8 cellular contexts compared by ENCODE assay signal in genomic region chr19:41595258-41595889, GRCh38. TPM values are rescaled to one million over a fixed set of nuclear protein-coding genes. Genes with fewer than 3 reads are reported as not detected.
DNase-seq lines count a peak whose midpoint lies in the region; ATAC-seq and TF ChIP-seq lines count a peak whose summit lies in the region.

No MANE protein-coding gene starts in this region.

- H3K4me2 ChIP-seq in mammary epithelial cell (ENCODE audit: insufficient read depth, low read depth, low read length), result no peak overlapping the region

- no peaks in the 10 kb centered on the region for H4K20me1 ChIP-seq in mammary epithelial cell (ENCODE audit: insufficient read depth, low read length)

- H3K36me3 ChIP-seq in CD4-positive, CD25-positive, alpha-beta regulatory T cell (ENCODE audit: control insufficient read depth, insufficient read depth, low read length), result no peaks in the 10 kb centered on the region
- H3K36me3 ChIP-seq in mammary epithelial cell (ENCODE audit: insufficient read depth, low read length), result no peaks in the 10 kb centered on the region

- no peaks in the 10 kb centered on the region for H3K79me2 ChIP-seq in mammary epithelial cell (ENCODE audit: insufficient read depth, low read length)

- TF ChIP-seq CTCF in VCaP (conservative IDR thresholded peaks at IDR 0.05) (peak; percentile 93), mammary epithelial cell (conservative IDR thresholded peaks at IDR 0.05 in 1 of 2, IDR thresholded peaks at IDR 0.05 in 1 of 2; ENCODE audit: extremely low read depth in 1 of 2, insufficient read depth in 1 of 2, low read depth in 1 of 2, low read length in 2 of 2) (peak; percentile 72 to 77)

- no peak overlapping the region for H3K4me3 Mint-ChIP-seq in CD4-positive, CD25-positive, alpha-beta regulatory T cell

- dilution Hi-C loops in mammary epithelial cell (cut with HindIII; ENCODE audit: low sequenced_read_pairs), result no loop called here

- no peaks in the 10 kb centered on the region for H3K9me3 ChIP-seq in CD4-positive, CD25-positive, alpha-beta regulatory T cell (ENCODE audit: control insufficient read depth in 2 of 2, low read length in 2 of 2)
- no peaks in the 10 kb centered on the region for H3K9me3 ChIP-seq in mammary epithelial cell (replicated peaks; ENCODE audit: insufficient read depth, low read length)

- DNase-seq in CD4-positive, CD25-positive, alpha-beta regulatory T cell, result peak; percentile 45 to 89 (median 78)
- peak; percentile 31 for DNase-seq in NCI-H2107 treated with DMSO at 0.1 percent for 48 hours (lab: John Stamatoyannopoulos, UW; ENCODE audit: unreplicated experiment)
- peak; percentile 72 for DNase-seq in mammary epithelial cell
- peak; percentile 49 for DNase-seq in kidney glomerular epithelial cell (lab: John Stamatoyannopoulos, UW)
- peak; percentile 23 to 51 (median 43) for DNase-seq in stimulated activated CD4-positive, alpha-beta T cell treated with anti-CD3 and anti-CD28 coated beads, TNF-alpha, amount 100 ng/mL, for 4 hours (ENCODE audit: low read depth in 3 of 3)

- peaks cover 15% of the 10 kb centered on the region for H3K4me1 ChIP-seq in CD4-positive, CD25-positive, alpha-beta regulatory T cell (ENCODE audit: control insufficient read depth, insufficient read depth, low read length, poor library complexity, severe bottlenecking)
- no peaks in the 10 kb centered on the region for H3K4me1 ChIP-seq in mammary epithelial cell (ENCODE audit: insufficient read depth, low read length)

- peaks cover 10 to 24% (median 14%) of the 10 kb centered on the region in 4 donors for H3K4me1 Mint-ChIP-seq in CD4-positive, CD25-positive, alpha-beta regulatory T cell

- H3K4me3 ChIP-seq in CD4-positive, CD25-positive, alpha-beta regulatory T cell (ENCODE audit: low read depth, low read length), result no peak overlapping the region
- no peak overlapping the region for H3K4me3 ChIP-seq in mammary epithelial cell (replicated peaks in 1 of 3; ENCODE audit: insufficient read depth in 1 of 3, low read depth in 2 of 3, low read length in 3 of 3)

- no peak overlapping the region for H2AFZ ChIP-seq in mammary epithelial cell (ENCODE audit: low read depth, low read length)

- no peaks in the 10 kb centered on the region for H3K36me3 Mint-ChIP-seq in CD4-positive, CD25-positive, alpha-beta regulatory T cell

- WGBS in mammary epithelial cell (ENCODE audit: low coverage, missing lambda C conversion rate), result 26% methylated on average over 4 of the region's 4 CpGs

- intact Hi-C loops in mammary epithelial cell (cut with micrococcal nuclease), result loop anchor here (1.0 to 2.0 kb wide), 3 partner anchors 25 to 146 kb away; no protein-coding TSS in a partner anchor

- no peaks in the 10 kb centered on the region for H3K9me3 Mint-ChIP-seq in CD4-positive, CD25-positive, alpha-beta regulatory T cell

- H3K27me3 ChIP-seq in CD4-positive, CD25-positive, alpha-beta regulatory T cell (ENCODE audit: control insufficient read depth, insufficient read depth, low read length), result peaks cover 2% of the 10 kb centered on the region
- H3K27me3 ChIP-seq in mammary epithelial cell (ENCODE audit: insufficient read depth, low read length), result no peaks in the 10 kb centered on the region

- CTCF ChIA-PET in mammary epithelial cell (lab: Charles Lee; ENCODE audit: low non-redundant PET), result no interaction called here

- no peak overlapping the region for H3K9ac ChIP-seq in mammary epithelial cell (ENCODE audit: insufficient read depth, low read length)

- BruUV-seq in mammary epithelial cell (replicated peaks; lab: Mats Ljungman, UMichigan), result no TSS peak

- no peak overlapping the region for H3K27ac ChIP-seq in CD4-positive, CD25-positive, alpha-beta regulatory T cell (ENCODE audit: insufficient read depth, low read length, poor library complexity, severe bottlenecking)
- no peak overlapping the region for H3K27ac ChIP-seq in VCaP
- no peak overlapping the region for H3K27ac ChIP-seq in mammary epithelial cell (ENCODE audit: insufficient read depth, low read depth, low read length)

- ATAC-seq in CD4-positive, CD25-positive, alpha-beta regulatory T cell (ENCODE audit: low read depth in 2 of 2), result peak; percentile 88 to 90
- ATAC-seq in GM21723 (IDR thresholded peaks at IDR 0.05; ENCODE audit: unreplicated experiment) (peak; percentile 49), HG02840 (IDR thresholded peaks at IDR 0.05; ENCODE audit: low FRiP score, unreplicated experiment) (no peak)

- peak overlapping the region in 1 of 3 donors; percentile 67 for H3K27ac Mint-ChIP-seq in CD4-positive, CD25-positive, alpha-beta regulatory T cell

- H3K27me3 Mint-ChIP-seq in CD4-positive, CD25-positive, alpha-beta regulatory T cell, result peaks cover 39% of the 10 kb centered on the region

- in situ Hi-C loops in mammary epithelial cell (cut with MboI; ENCODE audit: low sequenced_read_pairs in 2 of 2), result no loop called here

RNA-seq across cellular contexts. Expression of gene CEACAM21, which starts 19.4 kb away (rescaled TPM):
- total RNA-seq in CD4-positive, CD25-positive, alpha-beta regulatory T cell, result 43.8 TPM
- 10 to 100 TPM; 39.1 to 58.6 (median 46.7) TPM for polyA plus RNA-seq in CD4-positive, CD25-positive, alpha-beta regulatory T cell
- not detected for total RNA-seq in mammary epithelial cell
- polyA plus RNA-seq in mammary epithelial cell, result not detected
- polyA minus RNA-seq in mammary epithelial cell, result not detected

RNA-seq across cellular contexts. Expression of gene CEACAM4, which starts 31.5 kb away (rescaled TPM):
- total RNA-seq in CD4-positive, CD25-positive, alpha-beta regulatory T cell, result 16.1 TPM
- 10 to 100 TPM; 24.4 to 50.2 (median 36.5) TPM for polyA plus RNA-seq in CD4-positive, CD25-positive, alpha-beta regulatory T cell
- total RNA-seq in mammary epithelial cell, result not detected
- not detected for polyA plus RNA-seq in mammary epithelial cell
- not detected for polyA minus RNA-seq in mammary epithelial cell

Comparison
In these comparisons a context has a peak if more than half of its experiments do, and no peak if none do; other contexts are left out.
1. RNA of gene CEACAM21, which starts 19.4 kb away (total RNA-seq): 43.8 TPM in CD4-positive, CD25-positive, alpha-beta regulatory T cell (single experiment); not detected in mammary epithelial cell; every median in the first group is over 10 times any median in the second.
2. RNA of gene CEACAM4, which starts 31.5 kb away (total RNA-seq): 16.1 TPM in CD4-positive, CD25-positive, alpha-beta regulatory T cell (single experiment); not detected in mammary epithelial cell; every median in the first group is over 10 times any median in the second.
3. Peak in every context shown above with its lines, with median percentiles within 50 percentile points of each other: DNase-seq.